Comparison of ENCODE assay signal across 2 cellular contexts in the genomic region with DNA sequence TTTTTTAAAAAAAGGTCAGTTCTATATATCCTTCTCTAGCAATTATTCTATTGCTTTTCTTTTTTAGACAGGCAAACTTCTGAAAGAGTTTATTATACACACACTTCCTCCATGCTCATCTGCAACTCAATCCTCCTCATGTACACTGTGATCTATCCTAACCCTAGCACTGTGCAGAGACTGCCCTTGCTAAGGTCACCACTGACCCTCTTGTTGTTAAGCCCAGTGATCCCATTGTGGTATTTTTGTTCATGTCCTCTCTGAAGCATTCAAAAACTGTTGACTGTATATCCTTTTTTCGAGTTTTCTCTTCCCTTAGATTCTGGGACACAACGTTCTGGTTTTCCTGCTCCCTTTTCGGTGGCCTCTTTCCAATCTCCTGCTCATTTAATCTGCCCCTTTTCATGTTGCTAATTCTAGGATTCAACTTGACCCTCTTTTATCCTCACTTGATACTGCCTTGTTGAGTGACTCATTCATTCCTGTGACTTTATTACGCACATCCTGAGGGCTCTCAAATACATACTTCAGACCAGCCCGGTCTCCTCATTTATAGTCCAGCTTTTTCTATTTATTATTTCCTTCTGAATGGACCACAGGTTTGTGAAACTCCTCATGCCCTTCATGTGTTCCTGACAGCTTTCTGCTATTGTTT.
TF ChIP-seq lines count a peak whose summit lies in the region.

No MANE protein-coding gene starts in this region.

TF ChIP-seq in IMR-90, 13 proteins besides CTCF, POLR2A, EP300 and RAD21:
- TF ChIP-seq RCOR1 (IDR thresholded peaks at IDR 0.05; ENCODE audit: insufficient replicate concordance, low read length) (no peak), MXI1 (IDR thresholded peaks at IDR 0.05; ENCODE audit: borderline replicate concordance, low read depth, low read length) (no peak), BHLHE40 (IDR thresholded peaks at IDR 0.05; ENCODE audit: low read depth, low read length) (no peak), NFE2L2 (IDR thresholded peaks at IDR 0.05; ENCODE audit: low read depth, low read length) (no peak), SMC3 (IDR thresholded peaks at IDR 0.05; ENCODE audit: low read depth, low read length) (no peak), CEBPB (IDR thresholded peaks at IDR 0.05; ENCODE audit: low read depth, low read length) (no peak), FOS (IDR thresholded peaks at IDR 0.05; ENCODE audit: low read depth, low read length) (0 out of 2 replicates have a peak, but pooled peaks have one; percentile 23), MAZ (IDR thresholded peaks at IDR 0.05; ENCODE audit: borderline replicate concordance, low read depth, low read length) (no peak)
TF ChIP-seq in IMR-90: peak in this region for 1.

TF ChIP-seq in H1, 55 proteins besides CTCF, POLR2A, EP300 and RAD21:
- TF ChIP-seq SAP30 (IDR thresholded peaks at IDR 0.05; ENCODE audit: insufficient read depth, insufficient replicate concordance, low read length) (no peak), RFX5 (IDR thresholded peaks at IDR 0.05; ENCODE audit: borderline replicate concordance, low read depth, low read length) (no peak), ASH2L (IDR thresholded peaks at IDR 0.05; ENCODE audit: low read length) (no peak), MAX (IDR thresholded peaks at IDR 0.05) (no peak), SIN3A (conservative IDR thresholded peaks at IDR 0.05 in 1 of 2, IDR thresholded peaks at IDR 0.05 in 1 of 2; ENCODE audit: low read depth in 1 of 2, low read length in 2 of 2) (no peak), POLR2AphosphoS5 (IDR thresholded peaks at IDR 0.05; ENCODE audit: low read depth, low read length) (no peak), CEBPB (IDR thresholded peaks at IDR 0.05; ENCODE audit: low read depth, low read length) (no peak), CBX5 (IDR thresholded peaks at IDR 0.05; ENCODE audit: low read depth, low read length) (no peak), SIX5 (IDR thresholded peaks at IDR 0.05; ENCODE audit: low read depth, low read length) (no peak)
TF ChIP-seq in H1: peak in this region for 0.
